Comparison of ENCODE assay signal across 11 cellular contexts in the genomic region with DNA sequence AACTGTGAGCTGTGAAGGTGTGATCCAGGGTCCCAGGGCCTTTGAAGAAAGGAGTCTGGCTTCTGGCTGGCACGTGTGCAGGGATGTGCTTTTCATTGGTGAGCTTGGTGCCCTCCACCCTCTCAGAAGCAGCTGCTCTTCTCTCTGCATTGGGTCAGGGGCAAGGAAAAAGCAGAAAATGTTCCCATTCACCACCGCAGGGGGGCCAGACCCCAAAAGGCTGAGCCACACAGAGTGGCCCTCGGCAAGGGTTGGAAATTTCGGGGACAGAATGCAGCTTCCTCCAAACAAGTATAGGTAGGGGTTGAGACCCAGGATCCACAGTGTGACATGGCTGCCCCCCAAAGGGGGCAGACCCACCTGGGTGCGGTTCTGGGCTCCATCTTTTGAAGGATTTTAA. TPM values are rescaled to one million over a fixed set of nuclear protein-coding genes. Genes with fewer than 3 reads are reported as not detected.
DNase-seq lines count a peak whose midpoint lies in the region; ATAC-seq, FAIRE-seq and TF ChIP-seq lines count a peak whose summit lies in the region.
"Had no signal": no experiment of that assay in that cellular context is flagged by ENCODE, and none has a peak within 500 bp of the region (broad histone marks: within the 10 kb centered on the region; RNA-seq: fewer than 3 reads in every experiment).

No MANE protein-coding gene starts in this region.

- DNase-seq in DND-41 (no peak), IMR-90 (no peak), GM12878 (ENCODE audit: low read depth, low spot score) (no peak), NCI-H1105 treated with DMSO at 0.1 percent for 48 hours (lab: John Stamatoyannopoulos, UW) (no peak), mesenteric fat pad (ENCODE audit: low spot score) (no peak), GM19238 (ENCODE audit: insufficient read length, low spot score) (no peak)
- DNase-seq: SIG-M5 had no signal

- H4K5ac ChIP-seq in IMR-90 (ENCODE audit: low read depth, low read length): no peak overlapping the region

- dilution Hi-C loops in IMR-90 (cut with HindIII; ENCODE audit: low sequenced_read_pairs, unreplicated experiment): no loop called here

- H3K4me2 ChIP-seq in DND-41 (ENCODE audit: insufficient read depth, low read length) (peak overlapping the region; percentile 97), IMR-90 (ENCODE audit: low read depth, low read length) (no peak overlapping the region), GM12878 (ENCODE audit: control insufficient read depth, insufficient read depth) (peak overlapping the region; percentile 73)

- H3K9me1 ChIP-seq in IMR-90 (ENCODE audit: insufficient read depth, low read length): peaks cover 25% of the 10 kb centered on the region

- H3K56ac ChIP-seq in IMR-90 (ENCODE audit: extremely low read depth, insufficient read depth, low read length): no peak overlapping the region

- H3K4ac ChIP-seq in IMR-90 (ENCODE audit: low read depth, low read length): no peak overlapping the region

- H3K9me3 ChIP-seq in DND-41 (ENCODE audit: insufficient read depth, low read length, severe bottlenecking) (no peaks in the 10 kb centered on the region), IMR-90 (ENCODE audit: control insufficient read depth, insufficient read depth, low read length) (no peaks in the 10 kb centered on the region), GM12878 (replicated peaks; ENCODE audit: control insufficient read depth, insufficient read depth, low read length) (no peaks in the 10 kb centered on the region), neutrophil (no peaks in the 10 kb centered on the region)
- H3K9me3 ChIP-seq: prostate gland had no signal

- H3K9ac ChIP-seq in DND-41 (ENCODE audit: low read depth, low read length): peak overlapping the region; percentile 89; the same call in 1 of the 2 replicates
- peak overlapping the region; percentile 68; the same call in 1 of the 2 replicates for H3K9ac ChIP-seq in IMR-90 (ENCODE audit: low read depth, low read length)
- peak overlapping the region; percentile 82 for H3K9ac ChIP-seq in GM12878 (ENCODE audit: control insufficient read depth, insufficient read depth, low read length)

- RAD21 ChIA-PET in GM12878 (lab: Charles Lee; ENCODE audit: unreplicated experiment): interaction anchor here (0.6 to 25.2 kb wide), 8 partner anchors 5 to 405 kb away, joined by 3 to 1186 read pairs (median 4); a partner anchor contains a TSS

- CTCF ChIA-PET in IMR-90 (lab: Yijun Ruan, JAX): no interaction called here
- CTCF ChIA-PET in GM12878 (lab: Yijun Ruan, JAX): interaction anchor here (1.0 to 25.9 kb wide), 6 partner anchors 5 to 166 kb away, joined by 3 to 1288 read pairs (median 8); a partner anchor contains a TSS

- BruUV-seq in IMR-90 (replicated peaks; lab: Mats Ljungman, UMichigan) (no TSS peak), GM12878 (replicated peaks; lab: Mats Ljungman, UMichigan) (no TSS peak)

- H2BK20ac ChIP-seq in IMR-90 (ENCODE audit: low read depth, low read length): no peak overlapping the region

- peaks cover 68% of the 10 kb centered on the region for H4K20me1 ChIP-seq in DND-41 (ENCODE audit: insufficient read depth, low read length)
- H4K20me1 ChIP-seq in IMR-90 (ENCODE audit: insufficient read depth, low read length): peaks cover 63% of the 10 kb centered on the region
- H4K20me1 ChIP-seq in GM12878 (ENCODE audit: control insufficient read depth, insufficient read depth): no peaks in the 10 kb centered on the region

- H3K36me3 ChIP-seq in DND-41 (ENCODE audit: insufficient read depth, low read length): peaks cover 30% of the 10 kb centered on the region
- H3K36me3 ChIP-seq in IMR-90 (ENCODE audit: control insufficient read depth, insufficient read depth, low read length): peaks cover 2% of the 10 kb centered on the region; the same call in 1 of the 2 replicates
- no peaks in the 10 kb centered on the region; a peak in 3 of 4 replicates for H3K36me3 ChIP-seq in GM12878 (ENCODE audit: control insufficient read depth in 2 of 2, insufficient read depth in 2 of 2, low read length in 1 of 2)
- H3K36me3 ChIP-seq in neutrophil: peaks cover 12% of the 10 kb centered on the region
- H3K36me3 ChIP-seq: prostate gland had no signal

- H3K4me3 ChIP-seq in DND-41 (ENCODE audit: low read depth in 1 of 2, low read length in 2 of 2): no peak overlapping the region; a peak in 1 of 4 replicates
- no peak overlapping the region for H3K4me3 ChIP-seq in IMR-90 (ENCODE audit: insufficient read depth, low read depth, low read length)
- peak overlapping the region; percentile 94 for H3K4me3 ChIP-seq in GM12878
- H3K4me3 ChIP-seq in neutrophil (ENCODE audit: low read depth in 1 of 2, low read length in 1 of 2): peak overlapping the region; percentile 95 to 99
- H3K4me3 ChIP-seq: GM23338 had no signal

- no peak overlapping the region for H4K91ac ChIP-seq in IMR-90 (ENCODE audit: insufficient read depth, low read depth, low read length)

- H3K18ac ChIP-seq in IMR-90 (ENCODE audit: low read depth, low read length): no peak overlapping the region

- H2AK5ac ChIP-seq in IMR-90 (ENCODE audit: low read depth, low read length): no peak overlapping the region

- TF ChIP-seq POLR2A in IMR-90 (IDR thresholded peaks at IDR 0.05; ENCODE audit: low read depth, low read length): no peak
- no peak for TF ChIP-seq POLR2A in GM12878 (IDR thresholded peaks at IDR 0.05; ENCODE audit: low read depth, low read length)

- peaks cover 72% of the 10 kb centered on the region for H3K79me2 ChIP-seq in DND-41 (ENCODE audit: insufficient read depth, low read length)
- H3K79me2 ChIP-seq in GM12878 (ENCODE audit: control insufficient read depth, insufficient read depth, low read length): peaks cover 86% of the 10 kb centered on the region

- no peak overlapping the region for H2BK120ac ChIP-seq in IMR-90 (ENCODE audit: low read depth, low read length)

- H4K8ac ChIP-seq in IMR-90 (ENCODE audit: low read depth in 2 of 2, low read length in 2 of 2): no peak overlapping the region

- in situ Hi-C loops in IMR-90 (cut with MboI; ENCODE audit: low sequenced_read_pairs): no loop called here
- in situ Hi-C loops in GM12878 (cut with MboI): loop anchor here (5.0 kb wide), 1 partner anchor 387 kb away; no protein-coding TSS in a partner anchor

- H2BK15ac ChIP-seq in IMR-90 (ENCODE audit: low read depth, low read length): no peak overlapping the region

- TF ChIP-seq RAD21 in IMR-90 (IDR thresholded peaks at IDR 0.05; ENCODE audit: low read length) (no peak), GM12878 (IDR thresholded peaks at IDR 0.05; ENCODE audit: insufficient read depth, low read depth, low read length) (0 out of 2 replicates have a peak, but pooled peaks have one; percentile 6)

- peaks cover 91% of the 10 kb centered on the region for H3K4me1 ChIP-seq in DND-41 (ENCODE audit: insufficient read depth, low read length)
- H3K4me1 ChIP-seq in IMR-90 (ENCODE audit: control insufficient read depth, insufficient read depth, low read length): peaks cover 26% of the 10 kb centered on the region
- peaks cover 50% of the 10 kb centered on the region for H3K4me1 ChIP-seq in GM12878 (ENCODE audit: control insufficient read depth, insufficient read depth, low read length)
- peaks cover 81 to 92% of the 10 kb centered on the region in 2 experiments for H3K4me1 ChIP-seq in neutrophil (ENCODE audit: control insufficient read depth in 1 of 2, insufficient read depth in 1 of 2, low read depth in 1 of 2, low read length in 1 of 2)

- TF ChIP-seq CTCF in DND-41 (IDR thresholded peaks at IDR 0.05; ENCODE audit: borderline replicate concordance, extremely low read depth, low read length, poor library complexity, severe bottlenecking): no peak
- TF ChIP-seq CTCF in IMR-90 (conservative IDR thresholded peaks at IDR 0.05; ENCODE audit: low read depth, low read length): no peak
- peak in 1 of 3 experiments; percentile 20; a peak in 1 of 6 replicates for TF ChIP-seq CTCF in GM12878 (IDR thresholded peaks at IDR 0.05 in 2 of 3, conservative IDR thresholded peaks at IDR 0.05 in 1 of 3; ENCODE audit: control insufficient read depth in 2 of 3, extremely low read depth in 1 of 3, insufficient read depth in 1 of 3, low read depth in 3 of 3, low read length in 3 of 3)
- no peak for TF ChIP-seq CTCF in neutrophil (IDR thresholded peaks at IDR 0.05)

- SMC1A ChIA-PET in GM12878 (lab: Charles Lee; ENCODE audit: uncharacterized antibody, unreplicated experiment): interaction anchor here (0.9 to 17.6 kb wide), 8 partner anchors 9 to 244 kb away, joined by 3 to 811 read pairs (median 5); no protein-coding TSS in a partner anchor

- no peak overlapping the region for H2BK5ac ChIP-seq in IMR-90 (ENCODE audit: low read depth, low read length, poor library complexity, severe bottlenecking)

- ATAC-seq in DND-41 (ENCODE audit: insufficient read depth, low read depth) (no peak), IMR-90 (ENCODE audit: low read depth) (no peak), GM12878 (no peak), HG03521 (IDR thresholded peaks at IDR 0.05; ENCODE audit: unreplicated experiment) (no peak)
- ATAC-seq: GM23338 had no signal

- H2AK9ac ChIP-seq in IMR-90 (replicated peaks; ENCODE audit: low read depth, low read length, poor library complexity): no peak overlapping the region

- H2AFZ ChIP-seq in DND-41 (ENCODE audit: low read depth, low read length): no peak overlapping the region
- H2AFZ ChIP-seq in IMR-90 (replicated peaks; ENCODE audit: low read length, poor library complexity): no peak overlapping the region
- no peak overlapping the region for H2AFZ ChIP-seq in GM12878 (ENCODE audit: control insufficient read depth, low read depth, low read length)
- H2AFZ ChIP-seq: GM23338 had no signal

- intact Hi-C loops in IMR-90 (cut with micrococcal nuclease) (no loop called here), GM12878 (cut with micrococcal nuclease; ENCODE audit: unreplicated experiment) (no loop called here)

- POLR2A ChIA-PET in IMR-90 (lab: Charles Lee; ENCODE audit: unreplicated experiment): no interaction called here
- POLR2A ChIA-PET in GM12878 (lab: Charles Lee): interaction anchor here (0.6 to 17.5 kb wide), 12 partner anchors 4 to 667 kb away, joined by 3 to 602 read pairs (median 4); a partner anchor contains a TSS

- H3K23ac ChIP-seq in IMR-90 (ENCODE audit: low read depth, low read length): no peak overlapping the region

- H3K27ac ChIP-seq in DND-41 (ENCODE audit: low read length): peak overlapping the region; percentile 29; the same call in 1 of the 2 replicates
- H3K27ac ChIP-seq in IMR-90 (ENCODE audit: insufficient read depth, low read length): no peak overlapping the region
- H3K27ac ChIP-seq in GM12878 (ENCODE audit: control insufficient read depth, insufficient read depth): peak overlapping the region; percentile 96
- peak overlapping the region; percentile 100 for H3K27ac ChIP-seq in neutrophil

- no peak for TF ChIP-seq EP300 in GM12878 (IDR thresholded peaks at IDR 0.05; ENCODE audit: borderline replicate concordance in 1 of 2, control insufficient read depth in 1 of 2, low read depth in 2 of 2, low read length in 2 of 2)

- no peak for FAIRE-seq in GM12878 (lab: Jason Lieb, UNC)

- H3K27me3 ChIP-seq in DND-41 (ENCODE audit: insufficient read depth, low read length, poor library complexity) (no peaks in the 10 kb centered on the region), IMR-90 (ENCODE audit: control insufficient read depth, insufficient read depth, low read length) (no peaks in the 10 kb centered on the region), GM12878 (replicated peaks in 1 of 2; ENCODE audit: control insufficient read depth in 2 of 2, insufficient read depth in 2 of 2, low read length in 1 of 2) (no peaks in the 10 kb centered on the region), neutrophil (no peaks in the 10 kb centered on the region)

- H3K79me1 ChIP-seq in IMR-90 (ENCODE audit: low read depth in 1 of 2, low read length in 2 of 2): peaks cover 9 to 76% of the 10 kb centered on the region in 2 experiments; a peak in 3 of 4 replicates

- H3K14ac ChIP-seq in IMR-90 (replicated peaks; ENCODE audit: low read depth, low read length): no peak overlapping the region

- 86% methylated on average over 1 of the region's 5 CpGs; no CpG with 5 or more reads in 1 of the 2 experiments for WGBS in IMR-90 (ENCODE audit: extremely low coverage in 2 of 2, insufficient read length in 1 of 2), 2 experiments
- WGBS in GM12878 (ENCODE audit: insufficient coverage, insufficient replicate concordance, low lambda C conversion rate, missing lambda C conversion rate): 0% methylated on average over 5 of the region's 5 CpGs

RNA-seq across cellular contexts. Expression of a gene that starts 2.5 kb away (rescaled TPM):
- total RNA-seq in IMR-90 (2012; rRNA removed) (10.8 and 13.6 TPM in 2 replicates), GM12878 (2014; rRNA removed) (70.9 and 77.3 TPM in 2 replicates), GM12878 (2014; rRNA removed; fragmentation: Illumina TruSeq; extraction: Trizol) (68.1 and 70.9 TPM in 2 replicates), GM12878 (2021) (313 and 327 TPM in 2 replicates), mesenteric fat pad (46.9 TPM)
- polyA plus RNA-seq in IMR-90 (2012; rRNA removed) (42.5 and 54.0 TPM in 2 replicates), GM12878 (2011; rRNA removed) (54.2 and 107 TPM in 2 replicates), GM12878 (2014; fragmentation: Illumina TruSeq; extraction: Trizol) (39.6 and 132 TPM in 2 replicates), GM12878 (2014; fragmentation: Nextera tagmentation; extraction: Ambion mirVana) (10 to 100 TPM in 1 of 2 experiments, 1 to 10 TPM in 1; 3.4 to 11.5 TPM), GM12878 (2014; rRNA removed) (134 and 172 TPM in 2 replicates), GM12878 (2016; fragmentation: Nextera tagmentation; extraction: Ambion mirVana) (10 to 100 TPM; 53.4 to 74.3 TPM)
- polyA plus RNA-seq in IMR-90 (2012; cell fraction: cytosol; rRNA removed): 33.3 and 58.6 TPM in 2 replicates
- polyA plus RNA-seq in IMR-90 (2012; cell fraction: nucleus; rRNA removed; ENCODE audit: low replicate concordance): 97.3 and 182 TPM in 2 replicates
- 239 and 258 TPM in 2 replicates for total RNA-seq in GM12878 (2013; cell fraction: nucleolus; rRNA removed)
- 88.8 TPM for polyA plus RNA-seq in GM12878 (2011; ENCODE audit: low read depth)
- 137 and 141 TPM in 2 replicates for polyA plus RNA-seq in GM12878 (2011; cell fraction: cytosol; rRNA removed)
- 436 and 515 TPM in 2 replicates for polyA plus RNA-seq in GM12878 (2011; cell fraction: nucleus; rRNA removed)
- 170 and 175 TPM in 2 replicates for polyA plus RNA-seq in GM12878 (2012)
- 134 and 177 TPM in 2 replicates for polyA minus RNA-seq in GM12878 (2011; rRNA and poly(A)+ RNA removed)
- 98.8 and 103 TPM in 2 replicates for polyA minus RNA-seq in GM12878 (2011; cell fraction: cytosol; rRNA and poly(A)+ RNA removed)
- 80.9 and 166 TPM in 2 replicates for polyA minus RNA-seq in GM12878 (2011; cell fraction: nucleus; rRNA and poly(A)+ RNA removed)

RNA-seq across cellular contexts. Expression of a gene that starts 28.2 kb away (rescaled TPM):
- total RNA-seq in IMR-90 (2012; rRNA removed): not detected in 2 replicates
- not detected in 2 replicates for polyA plus RNA-seq in IMR-90 (2012; rRNA removed)
- polyA plus RNA-seq in IMR-90 (2012; cell fraction: cytosol; rRNA removed): not detected in 2 replicates
- 0.09 and 0.30 TPM in 2 replicates for polyA plus RNA-seq in IMR-90 (2012; cell fraction: nucleus; rRNA removed; ENCODE audit: low replicate concordance)
- 0.47 and 0.61 TPM in 2 replicates for total RNA-seq in GM12878 (2013; cell fraction: nucleolus; rRNA removed)
- total RNA-seq in GM12878 (2014; rRNA removed): not detected in 2 replicates
- total RNA-seq in GM12878 (2014; rRNA removed; fragmentation: Illumina TruSeq; extraction: Trizol): not detected in 2 replicates
- not detected in 2 replicates for total RNA-seq in GM12878 (2021)
- not detected for polyA plus RNA-seq in GM12878 (2011; ENCODE audit: low read depth)
- polyA plus RNA-seq in GM12878 (2011; rRNA removed): not detected in 2 replicates
- polyA plus RNA-seq in GM12878 (2011; cell fraction: cytosol; rRNA removed): not detected in 2 replicates
- 0.16 and 0.76 TPM in 2 replicates for polyA plus RNA-seq in GM12878 (2011; cell fraction: nucleus; rRNA removed)
- 0.20 and 0.32 TPM in 2 replicates for polyA plus RNA-seq in GM12878 (2012)
- polyA plus RNA-seq in GM12878 (2014; fragmentation: Illumina TruSeq; extraction: Trizol): not detected in 2 replicates
- polyA plus RNA-seq in GM12878 (2014; fragmentation: Nextera tagmentation; extraction: Ambion mirVana): not detected
- polyA plus RNA-seq in GM12878 (2014; rRNA removed): not detected in 2 replicates
- not detected for polyA plus RNA-seq in GM12878 (2016; fragmentation: Nextera tagmentation; extraction: Ambion mirVana)
- polyA minus RNA-seq in GM12878 (2011; rRNA and poly(A)+ RNA removed): 0.29 TPM in 1 of 2 replicates, not detected in the other
- not detected in 2 replicates for polyA minus RNA-seq in GM12878 (2011; cell fraction: cytosol; rRNA and poly(A)+ RNA removed)
- polyA minus RNA-seq in GM12878 (2011; cell fraction: nucleus; rRNA and poly(A)+ RNA removed): not detected in 2 replicates
- total RNA-seq in mesenteric fat pad: not detected
- total RNA-seq: GM23338 had no signal
- polyA plus RNA-seq: GM23338 had no signal

RNA-seq across cellular contexts. Expression of a gene that starts 35.8 kb away (rescaled TPM):
- total RNA-seq in IMR-90 (2012; rRNA removed) (not detected in 2 replicates), GM12878 (2014; rRNA removed) (not detected in 2 replicates), GM12878 (2014; rRNA removed; fragmentation: Illumina TruSeq; extraction: Trizol) (not detected in 2 replicates), GM12878 (2021) (not detected in 2 replicates), mesenteric fat pad (not detected)
- polyA plus RNA-seq in IMR-90 (2012; rRNA removed) (not detected in 2 replicates), GM12878 (2011; rRNA removed) (0.03 TPM in 1 of 2 replicates, not detected in the other), GM12878 (2014; fragmentation: Illumina TruSeq; extraction: Trizol) (not detected in 2 replicates), GM12878 (2014; fragmentation: Nextera tagmentation; extraction: Ambion mirVana) (not detected), GM12878 (2014; rRNA removed) (not detected in 2 replicates), GM12878 (2016; fragmentation: Nextera tagmentation; extraction: Ambion mirVana) (under 1 TPM; 0.05 to 0.09 TPM)
- polyA plus RNA-seq in IMR-90 (2012; cell fraction: cytosol; rRNA removed): not detected in 2 replicates
- polyA plus RNA-seq in IMR-90 (2012; cell fraction: nucleus; rRNA removed; ENCODE audit: low replicate concordance): not detected in 2 replicates
- total RNA-seq in GM12878 (2013; cell fraction: nucleolus; rRNA removed): not detected in 2 replicates
- polyA plus RNA-seq in GM12878 (2011; ENCODE audit: low read depth): not detected
- polyA plus RNA-seq in GM12878 (2011; cell fraction: cytosol; rRNA removed): not detected in 2 replicates
- not detected in 2 replicates for polyA plus RNA-seq in GM12878 (2011; cell fraction: nucleus; rRNA removed)
- not detected in 2 replicates for polyA plus RNA-seq in GM12878 (2012)
- polyA minus RNA-seq in GM12878 (2011; rRNA and poly(A)+ RNA removed): not detected in 2 replicates
- not detected in 2 replicates for polyA minus RNA-seq in GM12878 (2011; cell fraction: cytosol; rRNA and poly(A)+ RNA removed)
- not detected in 2 replicates for polyA minus RNA-seq in GM12878 (2011; cell fraction: nucleus; rRNA and poly(A)+ RNA removed)
- total RNA-seq: GM23338 had no signal
- polyA plus RNA-seq: GM23338 had no signal

RNA-seq across cellular contexts. Expression of a gene that starts 42.0 kb away (rescaled TPM):
- total RNA-seq in IMR-90 (2012; rRNA removed) (not detected in 2 replicates), GM12878 (2014; rRNA removed) (0.11 TPM in 1 of 2 replicates, not detected in the other), GM12878 (2014; rRNA removed; fragmentation: Illumina TruSeq; extraction: Trizol) (not detected in 2 replicates), GM12878 (2021) (not detected in 2 replicates), mesenteric fat pad (not detected)
- polyA plus RNA-seq in IMR-90 (2012; rRNA removed) (not detected in 2 replicates), GM12878 (2011; rRNA removed) (not detected in 2 replicates), GM12878 (2014; fragmentation: Illumina TruSeq; extraction: Trizol) (not detected in 2 replicates), GM12878 (2014; fragmentation: Nextera tagmentation; extraction: Ambion mirVana) (under 1 TPM in 1 of 2 experiments, not detected in 1; 0.02 TPM), GM12878 (2014; rRNA removed) (0.04 TPM in 1 of 2 replicates, not detected in the other), GM12878 (2016; fragmentation: Nextera tagmentation; extraction: Ambion mirVana) (not detected)
- polyA plus RNA-seq in IMR-90 (2012; cell fraction: cytosol; rRNA removed): not detected in 2 replicates
- polyA plus RNA-seq in IMR-90 (2012; cell fraction: nucleus; rRNA removed; ENCODE audit: low replicate concordance): 0.12 and 0.24 TPM in 2 replicates
- not detected in 2 replicates for total RNA-seq in GM12878 (2013; cell fraction: nucleolus; rRNA removed)
- not detected for polyA plus RNA-seq in GM12878 (2011; ENCODE audit: low read depth)
- polyA plus RNA-seq in GM12878 (2011; cell fraction: cytosol; rRNA removed): not detected in 2 replicates
- 0.16 and 0.24 TPM in 2 replicates for polyA plus RNA-seq in GM12878 (2011; cell fraction: nucleus; rRNA removed)
- not detected in 2 replicates for polyA plus RNA-seq in GM12878 (2012)
- polyA minus RNA-seq in GM12878 (2011; rRNA and poly(A)+ RNA removed): not detected in 2 replicates
- polyA minus RNA-seq in GM12878 (2011; cell fraction: cytosol; rRNA and poly(A)+ RNA removed): not detected in 2 replicates
- polyA minus RNA-seq in GM12878 (2011; cell fraction: nucleus; rRNA and poly(A)+ RNA removed): not detected in 2 replicates
- polyA plus RNA-seq: GM23338 had no signal

RNA-seq across cellular contexts. Expression of a gene that starts 58.5 kb away (rescaled TPM):
- total RNA-seq in IMR-90 (2012; rRNA removed) (8.6 and 11.8 TPM in 2 replicates), GM12878 (2014; rRNA removed) (28.2 and 29.4 TPM in 2 replicates), GM12878 (2014; rRNA removed; fragmentation: Illumina TruSeq; extraction: Trizol) (12.3 and 14.1 TPM in 2 replicates), GM12878 (2021) (27.8 and 31.9 TPM in 2 replicates), mesenteric fat pad (31.5 TPM)
- polyA plus RNA-seq in IMR-90 (2012; rRNA removed) (22.7 and 24.7 TPM in 2 replicates), GM12878 (2011; rRNA removed) (29.7 and 38.8 TPM in 2 replicates), GM12878 (2014; fragmentation: Illumina TruSeq; extraction: Trizol) (19.9 and 25.4 TPM in 2 replicates), GM12878 (2014; fragmentation: Nextera tagmentation; extraction: Ambion mirVana) (1 to 10 TPM in 1 of 2 experiments, under 1 TPM in 1; 0.64 to 1.4 TPM), GM12878 (2014; rRNA removed) (35.3 and 38.9 TPM in 2 replicates), GM12878 (2016; fragmentation: Nextera tagmentation; extraction: Ambion mirVana) (10 to 100 TPM; 26.2 to 28.1 TPM)
- polyA plus RNA-seq in IMR-90 (2012; cell fraction: cytosol; rRNA removed): 10.2 and 12.4 TPM in 2 replicates
- polyA plus RNA-seq in IMR-90 (2012; cell fraction: nucleus; rRNA removed; ENCODE audit: low replicate concordance): 160 and 201 TPM in 2 replicates
- 50.6 and 54.0 TPM in 2 replicates for total RNA-seq in GM12878 (2013; cell fraction: nucleolus; rRNA removed)
- 10.4 TPM for polyA plus RNA-seq in GM12878 (2011; ENCODE audit: low read depth)
- 35.0 and 41.0 TPM in 2 replicates for polyA plus RNA-seq in GM12878 (2011; cell fraction: cytosol; rRNA removed)
- polyA plus RNA-seq in GM12878 (2011; cell fraction: nucleus; rRNA removed): 214 and 258 TPM in 2 replicates
- 15.2 and 22.4 TPM in 2 replicates for polyA plus RNA-seq in GM12878 (2012)
- polyA minus RNA-seq in GM12878 (2011; rRNA and poly(A)+ RNA removed): 19.2 and 19.5 TPM in 2 replicates
- 6.1 and 9.3 TPM in 2 replicates for polyA minus RNA-seq in GM12878 (2011; cell fraction: cytosol; rRNA and poly(A)+ RNA removed)
- polyA minus RNA-seq in GM12878 (2011; cell fraction: nucleus; rRNA and poly(A)+ RNA removed): 21.8 and 23.7 TPM in 2 replicates

Comparison
In these comparisons a context has a peak if more than half of its experiments do, and no peak if none do; other contexts are left out.
1. H3K4me3 ChIP-seq: peak in GM12878 (single experiment) and neutrophil (2 of 2); none in DND-41 (0 of 2) and IMR-90 (single experiment).
2. Peak in every context shown above with its lines, with median percentiles within 50 percentile points of each other: H3K9ac ChIP-seq.